Comparison of ENCODE assay signal across 2 cellular contexts in the genomic region with DNA sequence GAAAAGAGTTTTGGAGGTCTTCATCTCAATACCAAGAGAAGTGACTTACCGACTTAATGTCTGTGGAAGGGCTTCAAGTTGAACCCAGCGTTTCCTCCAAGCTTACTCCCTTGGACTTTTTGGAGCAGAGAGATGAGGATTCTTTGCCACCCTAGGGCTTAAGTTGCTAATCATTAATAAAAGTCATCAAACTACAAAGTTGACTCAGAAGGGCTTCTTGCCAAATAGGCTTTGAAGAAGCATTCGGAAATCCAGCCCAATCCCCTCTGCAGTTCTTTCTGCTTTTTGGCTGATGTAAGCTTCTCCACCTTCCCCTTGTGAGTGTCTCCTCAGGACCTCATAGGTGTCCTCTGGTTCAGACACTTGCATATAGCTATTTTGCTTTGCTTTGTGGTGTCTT.
TF ChIP-seq lines count a peak whose summit lies in the region.

A gene with protein sequence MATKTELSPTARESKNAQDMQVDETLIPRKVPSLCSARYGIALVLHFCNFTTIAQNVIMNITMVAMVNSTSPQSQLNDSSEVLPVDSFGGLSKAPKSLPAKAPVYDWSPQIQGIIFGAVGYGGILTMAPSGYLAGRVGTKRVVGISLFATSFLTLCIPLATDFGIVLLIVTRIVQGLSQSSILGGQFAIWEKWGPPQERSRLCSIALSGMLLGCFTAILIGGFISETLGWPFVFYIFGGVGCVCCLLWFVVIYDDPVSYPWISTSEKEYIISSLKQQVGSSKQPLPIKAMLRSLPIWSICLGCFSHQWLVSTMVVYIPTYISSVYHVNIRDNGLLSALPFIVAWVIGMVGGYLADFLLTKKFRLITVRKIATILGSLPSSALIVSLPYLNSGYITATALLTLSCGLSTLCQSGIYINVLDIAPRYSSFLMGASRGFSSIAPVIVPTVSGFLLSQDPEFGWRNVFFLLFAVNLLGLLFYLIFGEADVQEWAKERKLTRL (minus strand): TSS at position 126 of the 400 bp plus-strand sequence. CDS start 5,856 bp downstream, outside the sequence.

TF ChIP-seq in K562, 482 proteins besides CTCF, POLR2A, EP300 and RAD21:
- no peak for TF ChIP-seq NEUROD1 (IDR thresholded peaks at IDR 0.05; ENCODE audit: borderline replicate concordance, low read depth, low read length, partially characterized antibody)
- TF ChIP-seq SIN3B (IDR thresholded peaks at IDR 0.05; ENCODE audit: low read depth) = no peak
- no peak for TF ChIP-seq NR3C1 (CRISPR knock-in tag; IDR thresholded peaks at IDR 0.05)
TF ChIP-seq in K562: peak in this region for 0.

TF ChIP-seq in liver, 16 proteins besides CTCF, POLR2A, EP300 and RAD21:
- TF ChIP-seq SP1 (IDR thresholded peaks at IDR 0.05) (peak; percentile 31), HNF4A (conservative IDR thresholded peaks at IDR 0.05) (peak; percentile 42 to 68), TAF1 (conservative IDR thresholded peaks at IDR 0.05) (no peak), RXRA (IDR thresholded peaks at IDR 0.05) (peak in 1 of 2 donors; percentile 36), EGR1 (IDR thresholded peaks at IDR 0.05; ENCODE audit: low read depth in 2 of 2) (no peak), FOXA1 (IDR thresholded peaks at IDR 0.05) (no peak), FOXA2 (IDR thresholded peaks at IDR 0.05) (no peak), GABPA (IDR thresholded peaks at IDR 0.05 in 1 of 2, conservative IDR thresholded peaks at IDR 0.05 in 1 of 2) (no peak), JUND (IDR thresholded peaks at IDR 0.05) (peak in 1 of 2 donors; percentile 61), HNF4G (IDR thresholded peaks at IDR 0.05) (no peak), YY1 (IDR thresholded peaks at IDR 0.05) (no peak), NR2F2 (IDR thresholded peaks at IDR 0.05) (no peak)
- TF ChIP-seq, protein P1, sequence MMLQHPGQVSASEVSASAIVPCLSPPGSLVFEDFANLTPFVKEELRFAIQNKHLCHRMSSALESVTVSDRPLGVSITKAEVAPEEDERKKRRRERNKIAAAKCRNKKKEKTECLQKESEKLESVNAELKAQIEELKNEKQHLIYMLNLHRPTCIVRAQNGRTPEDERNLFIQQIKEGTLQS (IDR thresholded peaks at IDR 0.05) = no peak
- TF ChIP-seq, protein P2, sequence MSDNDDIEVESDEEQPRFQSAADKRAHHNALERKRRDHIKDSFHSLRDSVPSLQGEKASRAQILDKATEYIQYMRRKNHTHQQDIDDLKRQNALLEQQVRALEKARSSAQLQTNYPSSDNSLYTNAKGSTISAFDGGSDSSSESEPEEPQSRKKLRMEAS (IDR thresholded peaks at IDR 0.05) = no peak
- TF ChIP-seq, protein P3, sequence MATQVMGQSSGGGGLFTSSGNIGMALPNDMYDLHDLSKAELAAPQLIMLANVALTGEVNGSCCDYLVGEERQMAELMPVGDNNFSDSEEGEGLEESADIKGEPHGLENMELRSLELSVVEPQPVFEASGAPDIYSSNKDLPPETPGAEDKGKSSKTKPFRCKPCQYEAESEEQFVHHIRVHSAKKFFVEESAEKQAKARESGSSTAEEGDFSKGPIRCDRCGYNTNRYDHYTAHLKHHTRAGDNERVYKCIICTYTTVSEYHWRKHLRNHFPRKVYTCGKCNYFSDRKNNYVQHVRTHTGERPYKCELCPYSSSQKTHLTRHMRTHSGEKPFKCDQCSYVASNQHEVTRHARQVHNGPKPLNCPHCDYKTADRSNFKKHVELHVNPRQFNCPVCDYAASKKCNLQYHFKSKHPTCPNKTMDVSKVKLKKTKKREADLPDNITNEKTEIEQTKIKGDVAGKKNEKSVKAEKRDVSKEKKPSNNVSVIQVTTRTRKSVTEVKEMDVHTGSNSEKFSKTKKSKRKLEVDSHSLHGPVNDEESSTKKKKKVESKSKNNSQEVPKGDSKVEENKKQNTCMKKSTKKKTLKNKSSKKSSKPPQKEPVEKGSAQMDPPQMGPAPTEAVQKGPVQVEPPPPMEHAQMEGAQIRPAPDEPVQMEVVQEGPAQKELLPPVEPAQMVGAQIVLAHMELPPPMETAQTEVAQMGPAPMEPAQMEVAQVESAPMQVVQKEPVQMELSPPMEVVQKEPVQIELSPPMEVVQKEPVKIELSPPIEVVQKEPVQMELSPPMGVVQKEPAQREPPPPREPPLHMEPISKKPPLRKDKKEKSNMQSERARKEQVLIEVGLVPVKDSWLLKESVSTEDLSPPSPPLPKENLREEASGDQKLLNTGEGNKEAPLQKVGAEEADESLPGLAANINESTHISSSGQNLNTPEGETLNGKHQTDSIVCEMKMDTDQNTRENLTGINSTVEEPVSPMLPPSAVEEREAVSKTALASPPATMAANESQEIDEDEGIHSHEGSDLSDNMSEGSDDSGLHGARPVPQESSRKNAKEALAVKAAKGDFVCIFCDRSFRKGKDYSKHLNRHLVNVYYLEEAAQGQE (IDR thresholded peaks at IDR 0.05) = no peak
- TF ChIP-seq, protein P4, sequence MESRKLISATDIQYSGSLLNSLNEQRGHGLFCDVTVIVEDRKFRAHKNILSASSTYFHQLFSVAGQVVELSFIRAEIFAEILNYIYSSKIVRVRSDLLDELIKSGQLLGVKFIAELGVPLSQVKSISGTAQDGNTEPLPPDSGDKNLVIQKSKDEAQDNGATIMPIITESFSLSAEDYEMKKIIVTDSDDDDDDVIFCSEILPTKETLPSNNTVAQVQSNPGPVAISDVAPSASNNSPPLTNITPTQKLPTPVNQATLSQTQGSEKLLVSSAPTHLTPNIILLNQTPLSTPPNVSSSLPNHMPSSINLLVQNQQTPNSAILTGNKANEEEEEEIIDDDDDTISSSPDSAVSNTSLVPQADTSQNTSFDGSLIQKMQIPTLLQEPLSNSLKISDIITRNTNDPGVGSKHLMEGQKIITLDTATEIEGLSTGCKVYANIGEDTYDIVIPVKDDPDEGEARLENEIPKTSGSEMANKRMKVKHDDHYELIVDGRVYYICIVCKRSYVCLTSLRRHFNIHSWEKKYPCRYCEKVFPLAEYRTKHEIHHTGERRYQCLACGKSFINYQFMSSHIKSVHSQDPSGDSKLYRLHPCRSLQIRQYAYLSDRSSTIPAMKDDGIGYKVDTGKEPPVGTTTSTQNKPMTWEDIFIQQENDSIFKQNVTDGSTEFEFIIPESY (IDR thresholded peaks at IDR 0.05) = no peak
